In genomic region chr7:103373866-103374643, GRCh38 we compare ENCODE assay signal across 20 cellular contexts. TPM values are rescaled to one million over a fixed set of nuclear protein-coding genes. Genes with fewer than 3 reads are reported as not detected.
DNase-seq lines count a peak whose midpoint lies in the region; ATAC-seq lines count a peak whose summit lies in the region.
"Had no signal": no experiment of that assay in that cellular context is flagged by ENCODE, and none has a peak within 500 bp of the region (broad histone marks: within the 10 kb centered on the region; RNA-seq: fewer than 3 reads in every experiment).

No MANE protein-coding gene starts in this region.

- no peak overlapping the region for H3K4me3 Mint-ChIP-seq in T-cell

- no peaks in the 10 kb centered on the region for H3K36me3 Mint-ChIP-seq in T-cell

- peaks cover 2 to 7% of the 10 kb centered on the region in 2 donors for H3K27me3 Mint-ChIP-seq in T-cell

- peak in 1 of 4 experiments; percentile 38 for ATAC-seq in T-cell (replicated peaks in 1 of 4)
- peak; percentile 56 for ATAC-seq in left colon
- ATAC-seq in Right ventricle myocardium superior (ENCODE audit: poor library complexity), result no peak
- ATAC-seq: GM12878 had no signal

- peaks cover 0 to 14% (median 6%) of the 10 kb centered on the region in 3 donors for H3K4me1 Mint-ChIP-seq in T-cell

- intact Hi-C loops in left colon (cut with DNase I, micrococcal nuclease), result no loop called here
- intact Hi-C loops in Right ventricle myocardium superior (cut with DNase I), result no loop called here

- POLR2A ChIA-PET in T-cell (lab: Charles Lee), result no interaction called here

- DNase-seq in NCI-H1436 (lab: John Stamatoyannopoulos, UW) (peak; percentile 4), NCI-H1436 treated with DMSO at 0.1 percent for 48 hours (lab: John Stamatoyannopoulos, UW) (no peak), COLO829 (ENCODE audit: low spot score) (peak; percentile 26), T-cell (no peak), left colon (no peak), Right ventricle myocardium superior (no peak), dedifferentiated amniotic fluid mesenchymal stem cell (ENCODE audit: extremely low spot score) (no peak)
- DNase-seq: DND-41, GOT3, HCEC 1CT, IMR-90, MV-4-11, NCI-H146, NCI-H2029, NCI-H2171, NCI-H345, NCI-H524, NCI-H774, SHP77 had no signal

- H3K27ac Mint-ChIP-seq in T-cell, result peak overlapping the region; percentile 65 to 72

- CTCF ChIA-PET in T-cell (lab: Charles Lee), result no interaction called here

- H3K9me3 Mint-ChIP-seq in T-cell, result no peaks in the 10 kb centered on the region

RNA-seq across cellular contexts. Expression of gene PSMC2, which starts 26.6 kb away (rescaled TPM):
- 10 to 100 TPM; 61.8 to 72.6 (median 66.6) TPM for total RNA-seq in T-cell
- 10 to 100 TPM; 64.6 to 70.2 TPM for total RNA-seq in left colon
- 120 TPM for total RNA-seq in Right ventricle myocardium superior

RNA-seq across cellular contexts. Expression of gene DNAJC2, which starts 29.5 kb away (rescaled TPM):
- 10 to 100 TPM; 34.5 to 57.6 (median 40.0) TPM for total RNA-seq in T-cell
- total RNA-seq in left colon, result 10 to 100 TPM; 19.4 to 19.5 TPM
- 11.9 TPM for total RNA-seq in Right ventricle myocardium superior

Comparison
In these comparisons a context has a peak if more than half of its experiments do, and no peak if none do; other contexts are left out.
1. DNase-seq: peak in NCI-H1436 (single experiment) and COLO829 (single experiment); none in NCI-H1436 treated with DMSO at 0.1 percent for 48 hours (single experiment), T-cell (0 of 34), left colon (0 of 2), Right ventricle myocardium superior (single experiment) and dedifferentiated amniotic fluid mesenchymal stem cell (single experiment).